8 cellular contexts compared by ENCODE assay signal in genomic region chr17:1724869-1725641, GRCh38. TPM values are rescaled to one million over a fixed set of nuclear protein-coding genes. Genes with fewer than 3 reads are reported as not detected.
A peak's percentile ranks its signal among the peaks of the same experiment; 100 is the strongest.
DNase-seq lines count a peak whose midpoint lies in the region; TF ChIP-seq lines count a peak whose summit lies in the region.

No MANE protein-coding gene starts in this region.

- DNase-seq in AG04449 (ENCODE audit: low read depth, low spot score) = no peak
- peak; percentile 29 for DNase-seq in GM19238 (ENCODE audit: insufficient read length, low spot score)
- peak; percentile 41 for DNase-seq in HuH-7 (ENCODE audit: low spot score)
- no peak for DNase-seq in adipocyte (ENCODE audit: low read depth)
- DNase-seq in spleen = peak; percentile 87
- DNase-seq in SK-N-DZ (ENCODE audit: low spot score) = no peak
- DNase-seq in NCI-H1694 (lab: John Stamatoyannopoulos, UW) = no peak

- CTCF ChIA-PET in AG04449 (lab: Yijun Ruan, JAX) = interaction anchor here (1.1 to 2.1 kb wide), 3 partner anchors 41 to 136 kb away, joined by 3 to 6 read pairs (median 4); no protein-coding TSS in a partner anchor

- POLR2A ChIA-PET in AG04449 (lab: Yijun Ruan, JAX) = interaction anchor here (0.8 kb wide), 1 partner anchor 39 kb away, joined by 3 read pairs; no protein-coding TSS in a partner anchor

- H3K27ac ChIP-seq in spleen = peak overlapping the region; percentile 82 to 96 (median 88)

- H3K36me3 ChIP-seq in adipocyte (ENCODE audit: control insufficient read depth, insufficient read depth, low read length, severe bottlenecking) (peaks cover 14% of the 10 kb centered on the region), spleen (peaks cover 0 to 45% (median 29%) of the 10 kb centered on the region in 6 donors)

- H3K27me3 ChIP-seq in adipocyte (replicated peaks; ENCODE audit: control insufficient read depth, insufficient read depth, low read length) (no peaks in the 10 kb centered on the region), spleen (replicated peaks in 1 of 7) (no peaks in the 10 kb centered on the region)

- H3K4me1 ChIP-seq in adipocyte (ENCODE audit: control insufficient read depth, insufficient read depth, low read length) (peaks cover 67% of the 10 kb centered on the region), spleen (peaks cover 45 to 97% (median 88%) of the 10 kb centered on the region in 6 donors)

- TF ChIP-seq CTCF in AG04449 (IDR thresholded peaks at IDR 0.05; ENCODE audit: insufficient read depth, low read length, missing control alignments) = no peak
- peak in 2 of 11 experiments; percentile 24 to 26 for TF ChIP-seq CTCF in spleen (IDR thresholded peaks at IDR 0.05 in 8 of 11, conservative IDR thresholded peaks at IDR 0.05 in 3 of 11)

- H3K9me3 ChIP-seq in adipocyte (ENCODE audit: control insufficient read depth, low read length) (no peaks in the 10 kb centered on the region), iPS-18c (ENCODE audit: control insufficient read depth, insufficient read depth, low read length) (no peaks in the 10 kb centered on the region), spleen (no peaks in the 10 kb centered on the region)

- WGBS in spleen, 5 donors = 10 to 52% (median 17%) methylated on average over 15 to 51 of the region's 51 CpGs

- H3K9ac ChIP-seq in adipocyte (ENCODE audit: low read length) = peak overlapping the region; percentile 87

- intact Hi-C loops in spleen (cut with DNase I; ENCODE audit: low total_unique reads) = loop anchor here (5.0 kb wide), 1 partner anchor 142 kb away; no protein-coding TSS in a partner anchor

- no peak for TF ChIP-seq POLR2A in spleen (IDR thresholded peaks at IDR 0.05)

- H3K4me3 ChIP-seq in AG04449 (ENCODE audit: low read depth, low read length) = peak overlapping the region; percentile 63
- H3K4me3 ChIP-seq in adipocyte (ENCODE audit: low read length) = peak overlapping the region; percentile 79
- H3K4me3 ChIP-seq in iPS-18c (ENCODE audit: insufficient read depth, low read depth, low read length) = peak overlapping the region; percentile 71
- peak overlapping the region; percentile 69 to 99 (median 91) for H3K4me3 ChIP-seq in spleen

RNA-seq across cellular contexts. Expression of gene WDR81, which starts 0.6 kb away (rescaled TPM):
- total RNA-seq in spleen = 10 to 100 TPM; 38.2 to 74.7 (median 54.7) TPM
- 10 to 100 TPM; 16.2 to 41.3 (median 29.3) TPM for polyA plus RNA-seq in spleen
- polyA plus RNA-seq in SK-N-DZ (2014; cell fraction: cytosol; rRNA removed) = 21.5 and 24.9 TPM in 2 replicates
- polyA plus RNA-seq in SK-N-DZ (2014; cell fraction: nucleus; rRNA removed) = 42.6 and 48.5 TPM in 2 replicates

RNA-seq across cellular contexts. Expression of gene TLCD2, which starts 14.9 kb away (rescaled TPM):
- 1 to 10 TPM; 1.7 to 5.4 (median 3.1) TPM for total RNA-seq in spleen
- under 1 TPM; 0.26 to 0.67 (median 0.28) TPM for polyA plus RNA-seq in spleen
- 0.12 and 0.44 TPM in 2 replicates for polyA plus RNA-seq in SK-N-DZ (2014; cell fraction: cytosol; rRNA removed)
- 0.15 and 0.43 TPM in 2 replicates for polyA plus RNA-seq in SK-N-DZ (2014; cell fraction: nucleus; rRNA removed)

RNA-seq across cellular contexts. Expression of gene SERPINF2, which starts 17.6 kb away (rescaled TPM):
- 1 to 10 TPM; 1.6 to 7.9 (median 5.0) TPM for total RNA-seq in spleen
- polyA plus RNA-seq in spleen = 1 to 10 TPM; 3.5 to 7.0 (median 4.9) TPM
- 0.32 and 0.53 TPM in 2 replicates for polyA plus RNA-seq in SK-N-DZ (2014; cell fraction: cytosol; rRNA removed)
- 0.65 and 1.1 TPM in 2 replicates for polyA plus RNA-seq in SK-N-DZ (2014; cell fraction: nucleus; rRNA removed)

RNA-seq across cellular contexts. Expression of gene SERPINF1, which starts 36.8 kb away (rescaled TPM):
- 100 to 1,000 TPM in 5 of 7 donors, 10 to 100 TPM in 2; 79.8 to 361 (median 192) TPM for total RNA-seq in spleen
- polyA plus RNA-seq in spleen = 100 to 1,000 TPM in 1 of 3 donors, 10 to 100 TPM in 2; 53.5 to 132 (median 99.5) TPM
- polyA plus RNA-seq in SK-N-DZ (2014; cell fraction: cytosol; rRNA removed) = 458 and 511 TPM in 2 replicates
- 288 and 352 TPM in 2 replicates for polyA plus RNA-seq in SK-N-DZ (2014; cell fraction: nucleus; rRNA removed)

RNA-seq across cellular contexts. Expression of gene PRPF8, which starts 40.4 kb away (rescaled TPM):
- 100 to 1,000 TPM; 210 to 320 (median 268) TPM for total RNA-seq in spleen
- polyA plus RNA-seq in spleen = 10 to 100 TPM; 67.2 to 91.8 (median 74.8) TPM
- 121 and 134 TPM in 2 replicates for polyA plus RNA-seq in SK-N-DZ (2014; cell fraction: cytosol; rRNA removed)
- polyA plus RNA-seq in SK-N-DZ (2014; cell fraction: nucleus; rRNA removed) = 125 and 219 TPM in 2 replicates

Comparison
In these comparisons a context has a peak if more than half of its experiments do, and no peak if none do; other contexts are left out.
1. DNase-seq: peak in GM19238 (single experiment), HuH-7 (single experiment) and spleen (single experiment); none in AG04449 (single experiment), adipocyte (single experiment), SK-N-DZ (single experiment) and NCI-H1694 (single experiment).
2. Peak in every context shown above with its lines, with median percentiles within 50 percentile points of each other: H3K4me3 ChIP-seq.